Comparison of ENCODE assay signal across 15 cellular contexts in the genomic region with DNA sequence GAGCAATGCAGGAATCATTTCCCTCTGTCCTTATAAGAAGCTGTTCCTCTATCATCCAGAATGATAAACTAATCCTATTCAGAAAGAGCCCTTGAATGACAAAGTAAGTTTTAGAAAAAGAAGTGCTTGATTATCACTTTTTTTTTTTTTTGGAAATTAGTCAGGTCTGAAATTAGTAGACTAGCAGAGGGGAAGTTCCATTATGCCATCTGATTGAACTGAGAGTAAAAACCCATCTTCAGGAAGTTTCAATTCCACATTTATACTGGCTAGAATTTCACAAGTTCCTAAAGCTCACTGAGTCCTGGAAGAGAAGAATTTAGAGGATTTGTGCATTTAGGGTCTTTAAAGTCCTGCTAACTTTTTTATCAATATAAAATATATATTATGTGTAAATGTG.
A peak's percentile ranks its signal among the peaks of the same experiment; 100 is the strongest.
DNase-seq lines count a peak whose midpoint lies in the region; ATAC-seq lines count a peak whose summit lies in the region.
"Had no signal": no experiment of that assay in that cellular context is flagged by ENCODE, and none has a peak within 500 bp of the region (broad histone marks: within the 10 kb centered on the region; RNA-seq: fewer than 3 reads in every experiment).

No MANE protein-coding gene starts in this region.

- ATAC-seq in GM18511 (IDR thresholded peaks at IDR 0.05; ENCODE audit: unreplicated experiment) (peak; percentile 37), GM21447 (IDR thresholded peaks at IDR 0.05; ENCODE audit: unreplicated experiment) (peak; percentile 28), HG03460 (IDR thresholded peaks at IDR 0.05; ENCODE audit: unreplicated experiment) (peak; percentile 33), aorta (ENCODE audit: low FRiP score) (no peak)
- ATAC-seq: esophagus mucosa; HCT116; naive thymus-derived CD4-positive, alpha-beta T cell had no signal

- H3K9me3 ChIP-seq in aorta (ENCODE audit: control insufficient read depth, low read length): peaks cover 1% of the 10 kb centered on the region
- H3K9me3 ChIP-seq: right lobe of liver had no signal

- H3K4me1 ChIP-seq in aorta (ENCODE audit: control insufficient read depth in 1 of 2, insufficient read depth in 2 of 2, low read length in 2 of 2): no peaks in the 10 kb centered on the region
- H3K4me1 ChIP-seq: right lobe of liver had no signal

- DNase-seq in midbrain (lab: John Stamatoyannopoulos, UW): peak; percentile 17
- no peak for DNase-seq in aorta
- DNase-seq in stimulated activated CD4-positive, alpha-beta T cell treated with anti-CD3 and anti-CD28 coated beads, Interleukin-4, amount 100 ng/mL, for 1 hour: no peak
- DNase-seq in stimulated activated CD4-positive, alpha-beta T cell treated with anti-CD3 and anti-CD28 coated beads, Interleukin-1b, Interleukin-23, amount 100 ng/mL, for 48 hours: no peak
- DNase-seq: activated CD4-positive, CD25-positive, alpha-beta regulatory T cell treated with anti-CD3 and anti-CD28 coated beads, Interleukin-2, amount 50 U/mL, for 72 hours; C1 segment of cervical spinal cord; left cardiac atrium; naive thymus-derived CD4-positive, alpha-beta T cell; NCI-H2107; right lobe of liver had no signal

- intact Hi-C loops in aorta (cut with DNase I): no loop called here

- H3K36me3 ChIP-seq in aorta (ENCODE audit: control insufficient read depth in 1 of 2, insufficient read depth in 2 of 2, low read length in 1 of 2): no peaks in the 10 kb centered on the region
- H3K36me3 ChIP-seq: right lobe of liver had no signal

- H3K27me3 ChIP-seq in aorta (ENCODE audit: control insufficient read depth in 1 of 2, insufficient read depth in 2 of 2, low read length in 1 of 2): no peaks in the 10 kb centered on the region
- H3K27me3 ChIP-seq: right lobe of liver had no signal

- no peak overlapping the region for H3K27ac ChIP-seq in aorta (ENCODE audit: low read depth in 1 of 2, low read length in 2 of 2)
- H3K27ac ChIP-seq: right lobe of liver had no signal

- no peak overlapping the region for H3K4me3 ChIP-seq in aorta (ENCODE audit: low read length in 2 of 2)
- H3K4me3 ChIP-seq: right lobe of liver had no signal
